ENCODE assay signal across 1 cellular context in the genomic region with DNA sequence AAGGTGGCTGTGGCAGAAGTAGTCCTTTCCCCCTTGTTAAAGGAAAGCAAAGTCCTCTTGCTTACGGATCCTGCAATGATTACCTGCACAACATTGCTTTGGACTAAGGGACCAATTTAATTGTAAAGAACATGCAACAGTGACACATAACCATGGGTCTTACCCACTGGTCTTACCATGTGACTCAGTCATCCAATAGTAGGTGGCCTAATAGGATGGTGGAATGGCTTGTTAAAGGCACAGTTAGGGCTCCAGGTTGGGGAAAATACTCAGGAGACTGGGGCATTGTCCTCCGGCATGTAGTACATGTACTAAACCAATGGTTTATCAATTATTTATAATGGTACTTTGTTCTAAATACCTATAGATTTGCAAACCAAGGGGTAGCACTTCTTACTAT.
TF ChIP-seq lines count a peak whose summit lies in the region.

No MANE protein-coding gene starts in this region.

TF ChIP-seq in IMR-90, 13 proteins besides CTCF, POLR2A, EP300 and RAD21:
- TF ChIP-seq RCOR1 (IDR thresholded peaks at IDR 0.05; ENCODE audit: insufficient replicate concordance, low read length) (no peak), MAZ (IDR thresholded peaks at IDR 0.05; ENCODE audit: borderline replicate concordance, low read depth, low read length) (no peak), MXI1 (IDR thresholded peaks at IDR 0.05; ENCODE audit: borderline replicate concordance, low read depth, low read length) (no peak), CHD1 (IDR thresholded peaks at IDR 0.05; ENCODE audit: low read depth, low read length) (no peak), MAFK (IDR thresholded peaks at IDR 0.05; ENCODE audit: low read depth, low read length) (no peak), RFX5 (IDR thresholded peaks at IDR 0.05; ENCODE audit: low read depth, low read length) (no peak), CEBPB (IDR thresholded peaks at IDR 0.05; ENCODE audit: low read depth, low read length) (no peak), SMC3 (IDR thresholded peaks at IDR 0.05; ENCODE audit: low read depth, low read length) (no peak), NFE2L2 (IDR thresholded peaks at IDR 0.05; ENCODE audit: low read depth, low read length) (no peak)
- TF ChIP-seq, protein P1, sequence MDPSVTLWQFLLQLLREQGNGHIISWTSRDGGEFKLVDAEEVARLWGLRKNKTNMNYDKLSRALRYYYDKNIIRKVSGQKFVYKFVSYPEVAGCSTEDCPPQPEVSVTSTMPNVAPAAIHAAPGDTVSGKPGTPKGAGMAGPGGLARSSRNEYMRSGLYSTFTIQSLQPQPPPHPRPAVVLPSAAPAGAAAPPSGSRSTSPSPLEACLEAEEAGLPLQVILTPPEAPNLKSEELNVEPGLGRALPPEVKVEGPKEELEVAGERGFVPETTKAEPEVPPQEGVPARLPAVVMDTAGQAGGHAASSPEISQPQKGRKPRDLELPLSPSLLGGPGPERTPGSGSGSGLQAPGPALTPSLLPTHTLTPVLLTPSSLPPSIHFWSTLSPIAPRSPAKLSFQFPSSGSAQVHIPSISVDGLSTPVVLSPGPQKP (IDR thresholded peaks at IDR 0.05; ENCODE audit: borderline replicate concordance, low read depth, low read length) = no peak
